ENCODE assay signal across 11 cellular contexts in genomic region chr17:57949649-57950048, GRCh38. TPM values are rescaled to one million over a fixed set of nuclear protein-coding genes. Genes with fewer than 3 reads are reported as not detected.
DNase-seq lines count a peak whose midpoint lies in the region; ATAC-seq and TF ChIP-seq lines count a peak whose summit lies in the region.
"Had no signal": no experiment of that assay in that cellular context is flagged by ENCODE, and none has a peak within 500 bp of the region (broad histone marks: within the 10 kb centered on the region; RNA-seq: fewer than 3 reads in every experiment).

No MANE protein-coding gene starts in this region.

- peaks cover 3% of the 10 kb centered on the region for H3K36me3 Mint-ChIP-seq in type B pancreatic cell

- H3K4me3 ChIP-seq in mucosa of rectum (ENCODE audit: low read length in 2 of 2) = no peak overlapping the region

- no peak for TF ChIP-seq CTCF in type B pancreatic cell (conservative IDR thresholded peaks at IDR 0.05)

- ATAC-seq in GM21825 (IDR thresholded peaks at IDR 0.05; ENCODE audit: unreplicated experiment) = no peak
- no peak for ATAC-seq in HG03460 (IDR thresholded peaks at IDR 0.05; ENCODE audit: unreplicated experiment)
- no peak for ATAC-seq in HG02885 (IDR thresholded peaks at IDR 0.05; ENCODE audit: poor library complexity, unreplicated experiment)

- H3K27me3 ChIP-seq in mucosa of rectum (ENCODE audit: control insufficient read depth in 2 of 2, insufficient read depth in 2 of 2, low read length in 2 of 2) = peaks cover 0 to 2% of the 10 kb centered on the region in 2 donors

- no peak overlapping the region for H3K9ac ChIP-seq in mucosa of rectum (ENCODE audit: low read depth in 1 of 2, low read length in 2 of 2)

- H3K9me3 ChIP-seq in mucosa of rectum (ENCODE audit: control insufficient read depth in 2 of 2, low read length in 2 of 2) = no peaks in the 10 kb centered on the region

- H3K4me1 Mint-ChIP-seq in type B pancreatic cell (ENCODE audit: unreplicated experiment) = peaks cover 66% of the 10 kb centered on the region

- DNase-seq in NOMO-1 (lab: John Stamatoyannopoulos, UW; ENCODE audit: unreplicated experiment in 2 of 2) (peak; percentile 35 to 39), NOMO-1 treated with dmso at 0.1 percent for 144 hours (lab: John Stamatoyannopoulos, UW; ENCODE audit: unreplicated experiment) (no peak), caudate nucleus (lab: John Stamatoyannopoulos, UW) (no peak), type B pancreatic cell (ENCODE audit: extremely low spot score, unreplicated experiment) (no peak)
- DNase-seq: activated effector memory CD4-positive, alpha-beta T cell treated with Interleukin-2 at 50 U/mL for 16 hours; NCI-H524 had no signal

- H3K9me3 Mint-ChIP-seq in type B pancreatic cell = no peaks in the 10 kb centered on the region

- peak overlapping the region; percentile 94 for H3K27ac Mint-ChIP-seq in type B pancreatic cell
- H3K27ac Mint-ChIP-seq: B cell had no signal

- peak overlapping the region; percentile 82 for H3K27ac ChIP-seq in caudate nucleus (ENCODE audit: low read depth, low read length)
- peak overlapping the region; percentile 70 to 79 for H3K27ac ChIP-seq in mucosa of rectum (ENCODE audit: low read depth in 2 of 2, low read length in 2 of 2)

- no peaks in the 10 kb centered on the region for H3K27me3 Mint-ChIP-seq in type B pancreatic cell

- no peaks in the 10 kb centered on the region for H3K36me3 ChIP-seq in mucosa of rectum (ENCODE audit: control insufficient read depth in 2 of 2, insufficient read depth in 2 of 2, low read length in 2 of 2)

- H3K4me3 Mint-ChIP-seq in type B pancreatic cell = peak overlapping the region; percentile 18
- H3K4me3 Mint-ChIP-seq: B cell had no signal

- H3K4me1 ChIP-seq in mucosa of rectum (ENCODE audit: control insufficient read depth in 2 of 2, insufficient read depth in 2 of 2, low read length in 2 of 2) = peaks cover 22 to 32% of the 10 kb centered on the region in 2 donors

RNA-seq across cellular contexts. Expression of gene CUEDC1, which starts 5.6 kb away (rescaled TPM):
- total RNA-seq in type B pancreatic cell (ENCODE audit: low replicate concordance) = 29.8 and 31.3 TPM in 2 replicates
- total RNA-seq: B cell had no signal

RNA-seq across cellular contexts. Expression of gene VEZF1, which starts 38.4 kb away (rescaled TPM):
- 53.3 and 73.2 TPM in 2 replicates for total RNA-seq in type B pancreatic cell (ENCODE audit: low replicate concordance)

RNA-seq across cellular contexts. Expression of gene SRSF1, which starts 57.4 kb away (rescaled TPM):
- total RNA-seq in type B pancreatic cell (ENCODE audit: low replicate concordance) = 200 and 306 TPM in 2 replicates

Comparison
In these comparisons a context has a peak if more than half of its experiments do, and no peak if none do; other contexts are left out.
1. DNase-seq: peak in NOMO-1 (2 of 2); none in NOMO-1 treated with dmso at 0.1 percent for 144 hours (single experiment), caudate nucleus (0 of 61) and type B pancreatic cell (single experiment).